Comparison of ENCODE assay signal across 8 cellular contexts in the genomic region with DNA sequence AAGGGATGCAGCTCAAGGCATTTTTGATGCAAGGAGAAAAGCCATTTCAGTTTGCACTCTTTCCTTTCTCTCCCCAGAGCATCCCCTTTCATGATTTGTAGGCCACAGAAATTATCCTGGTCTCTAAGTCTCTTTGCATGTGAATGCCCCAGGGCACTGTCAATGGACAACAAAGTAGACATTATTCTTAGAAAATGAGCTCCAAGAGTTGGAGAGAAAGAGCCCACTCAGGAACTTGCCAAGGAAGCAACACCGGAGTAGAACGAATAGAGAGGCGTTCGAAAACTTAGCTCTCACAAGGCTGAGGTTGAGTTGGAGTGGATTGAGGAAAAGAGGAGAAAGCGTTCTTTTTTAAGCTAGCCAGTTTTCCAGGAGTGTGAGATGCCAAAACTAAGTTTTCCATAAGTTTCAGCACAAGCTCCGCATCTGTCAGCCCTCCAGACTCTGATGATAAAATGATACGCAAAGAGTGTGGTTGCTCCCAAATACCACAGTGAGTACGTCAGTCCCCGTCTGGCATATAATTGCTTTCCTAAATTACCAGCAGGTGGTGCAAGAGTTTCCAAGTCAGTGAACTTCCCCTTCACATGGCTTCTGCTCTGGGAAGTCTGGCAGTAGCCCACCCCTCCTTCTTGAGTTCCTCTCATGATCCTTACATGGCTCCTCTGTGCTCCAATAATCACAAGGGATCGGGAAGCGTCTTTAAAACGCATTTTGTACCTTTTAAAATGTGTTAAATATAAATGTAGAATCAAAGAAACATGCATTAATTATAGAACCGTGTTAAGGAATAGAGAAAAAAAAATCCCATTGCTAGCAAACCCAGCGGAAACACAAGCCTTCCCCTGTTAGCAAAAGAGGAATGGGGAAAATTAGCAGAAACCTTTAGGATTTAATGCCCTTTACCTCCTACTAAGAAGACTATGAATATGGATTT.
DNase-seq lines count a peak whose midpoint lies in the region; TF ChIP-seq lines count a peak whose summit lies in the region.

No MANE protein-coding gene starts in this region.

- H3K4me2 ChIP-seq in SU-DHL-6 (ENCODE audit: low read depth, low read length, poor library complexity, severe bottlenecking) (no peak overlapping the region), neural progenitor cell (no peak overlapping the region)

- no peaks in the 10 kb centered on the region for H3K9me2 ChIP-seq in SU-DHL-6 (replicated peaks; ENCODE audit: insufficient read depth, low read length)

- H3F3A ChIP-seq in SU-DHL-6 (ENCODE audit: insufficient read depth) = no peaks in the 10 kb centered on the region
- H3F3A ChIP-seq in neural progenitor cell (ENCODE audit: low read depth) = no peaks in the 10 kb centered on the region

- peak; percentile 21 for DNase-seq in activated naive CD4-positive, alpha-beta T cell treated with anti-CD3 and anti-CD28 coated beads, Interleukin-2, amount 10 ng/mL, durations not matched to agents 7 days and 5 days
- no peak for DNase-seq in activated naive CD4-positive, alpha-beta T cell (lab: John Stamatoyannopoulos, UW)
- DNase-seq in HFF-Myc (ENCODE audit: extremely low read depth, low read depth) (peak; percentile 70), NCI-H1417 (lab: John Stamatoyannopoulos, UW) (peak; percentile 40 to 80 (median 74)), fibroblast of villous mesenchyme (ENCODE audit: low read depth) (peak; percentile 78), neural progenitor cell (ENCODE audit: low spot score) (peak; percentile 75), HuH-7.5 (ENCODE audit: low spot score) (no peak)

- CTCF ChIA-PET in activated naive CD4-positive, alpha-beta T cell treated with anti-CD3 and anti-CD28 coated beads, Interleukin-2, amount 10 ng/mL, durations not matched to agents 7 days and 5 days (lab: Charles Lee) = interaction anchor here (0.7 to 1.6 kb wide), 5 partner anchors 10 to 1248 kb away, joined by 3 to 6 read pairs (median 3); no protein-coding TSS in a partner anchor

- H3K9me3 ChIP-seq in SU-DHL-6 (ENCODE audit: insufficient read depth, low read length) (no peaks in the 10 kb centered on the region), neural progenitor cell (ENCODE audit: low read depth) (no peaks in the 10 kb centered on the region)

- H3K27me3 ChIP-seq in SU-DHL-6 (ENCODE audit: low read length) = no peaks in the 10 kb centered on the region
- H3K27me3 ChIP-seq in neural progenitor cell = no peaks in the 10 kb centered on the region

- H3K4me3 ChIP-seq in HFF-Myc (replicated peaks; ENCODE audit: low read depth, low read length) (no peak overlapping the region), SU-DHL-6 (ENCODE audit: insufficient read depth, low read length, poor library complexity, severe bottlenecking) (no peak overlapping the region), fibroblast of villous mesenchyme (ENCODE audit: low read depth, low read length) (no peak overlapping the region), neural progenitor cell (no peak overlapping the region)

- H3K4me3 Mint-ChIP-seq in activated naive CD4-positive, alpha-beta T cell treated with anti-CD3 and anti-CD28 coated beads, Interleukin-2, amount 10 ng/mL, durations not matched to agents 7 days and 5 days = no peak overlapping the region
- no peak overlapping the region for H3K4me3 Mint-ChIP-seq in neural progenitor cell

- H3K79me2 ChIP-seq in SU-DHL-6 (ENCODE audit: insufficient read depth, low read length) (no peaks in the 10 kb centered on the region), neural progenitor cell (ENCODE audit: low read depth) (no peaks in the 10 kb centered on the region)

- no peaks in the 10 kb centered on the region for H3K27me3 Mint-ChIP-seq in activated naive CD4-positive, alpha-beta T cell treated with anti-CD3 and anti-CD28 coated beads, Interleukin-2, amount 10 ng/mL, durations not matched to agents 7 days and 5 days
- peaks cover 2% of the 10 kb centered on the region for H3K27me3 Mint-ChIP-seq in neural progenitor cell (ENCODE audit: insufficient read depth, low read depth)

- no peak overlapping the region for H2AFZ ChIP-seq in SU-DHL-6 (ENCODE audit: low read depth, low read length, severe bottlenecking)
- H2AFZ ChIP-seq in neural progenitor cell (replicated peaks) = no peak overlapping the region

- no peaks in the 10 kb centered on the region for H3K36me3 ChIP-seq in SU-DHL-6 (ENCODE audit: low read length)
- H3K36me3 ChIP-seq in neural progenitor cell = no peaks in the 10 kb centered on the region

- no peaks in the 10 kb centered on the region for H3K36me3 Mint-ChIP-seq in activated naive CD4-positive, alpha-beta T cell treated with anti-CD3 and anti-CD28 coated beads, Interleukin-2, amount 10 ng/mL, durations not matched to agents 7 days and 5 days
- no peaks in the 10 kb centered on the region for H3K36me3 Mint-ChIP-seq in neural progenitor cell

- no peaks in the 10 kb centered on the region for H3K9me3 Mint-ChIP-seq in activated naive CD4-positive, alpha-beta T cell treated with anti-CD3 and anti-CD28 coated beads, Interleukin-2, amount 10 ng/mL, durations not matched to agents 7 days and 5 days
- H3K9me3 Mint-ChIP-seq in neural progenitor cell = no peaks in the 10 kb centered on the region

- TF ChIP-seq CTCF in HFF-Myc (IDR thresholded peaks at IDR 0.05; ENCODE audit: low read depth, low read length, missing control alignments) = peak; percentile 53
- peak; percentile 27 for TF ChIP-seq CTCF in SU-DHL-6 (IDR thresholded peaks at IDR 0.05; ENCODE audit: insufficient read depth, low read length, poor library complexity, severe bottlenecking)
- TF ChIP-seq CTCF in fibroblast of villous mesenchyme (IDR thresholded peaks at IDR 0.05; ENCODE audit: insufficient read depth, low read depth, low read length) = peak; percentile 53
- peak; percentile 65 for TF ChIP-seq CTCF in neural progenitor cell (IDR thresholded peaks at IDR 0.05)

- H3K9ac ChIP-seq in SU-DHL-6 (ENCODE audit: low read length) (no peak overlapping the region), neural progenitor cell (no peak overlapping the region)

- H3K4me1 Mint-ChIP-seq in activated naive CD4-positive, alpha-beta T cell treated with anti-CD3 and anti-CD28 coated beads, Interleukin-2, amount 10 ng/mL, durations not matched to agents 7 days and 5 days = no peaks in the 10 kb centered on the region
- H3K4me1 Mint-ChIP-seq in neural progenitor cell = peaks cover 20% of the 10 kb centered on the region

- no peaks in the 10 kb centered on the region for H3K4me1 ChIP-seq in neural progenitor cell

- H4K20me1 ChIP-seq in SU-DHL-6 (ENCODE audit: low read depth, low read length) = no peaks in the 10 kb centered on the region
- H4K20me1 ChIP-seq in neural progenitor cell (ENCODE audit: low read depth) = no peaks in the 10 kb centered on the region

- no peak overlapping the region for H3K27ac Mint-ChIP-seq in activated naive CD4-positive, alpha-beta T cell treated with anti-CD3 and anti-CD28 coated beads, Interleukin-2, amount 10 ng/mL, durations not matched to agents 7 days and 5 days
- no peak overlapping the region for H3K27ac Mint-ChIP-seq in neural progenitor cell

- no peak overlapping the region for H3K27ac ChIP-seq in SU-DHL-6 (ENCODE audit: low read depth, low read length)
- H3K27ac ChIP-seq in neural progenitor cell = no peak overlapping the region

Comparison
In these comparisons a context has a peak if more than half of its experiments do, and no peak if none do; other contexts are left out.
1. DNase-seq: peak in activated naive CD4-positive, alpha-beta T cell treated with anti-CD3 and anti-CD28 coated beads, Interleukin-2, amount 10 ng/mL, durations not matched to agents 7 days and 5 days (single experiment), HFF-Myc (single experiment), NCI-H1417 (3 of 3), fibroblast of villous mesenchyme (single experiment) and neural progenitor cell (single experiment); none in activated naive CD4-positive, alpha-beta T cell (0 of 4) and HuH-7.5 (single experiment).
2. Peak in every context shown above with its lines, with median percentiles within 50 percentile points of each other: CTCF ChIP-seq.